ENCODE assay signal across 2 cellular contexts in the genomic region with DNA sequence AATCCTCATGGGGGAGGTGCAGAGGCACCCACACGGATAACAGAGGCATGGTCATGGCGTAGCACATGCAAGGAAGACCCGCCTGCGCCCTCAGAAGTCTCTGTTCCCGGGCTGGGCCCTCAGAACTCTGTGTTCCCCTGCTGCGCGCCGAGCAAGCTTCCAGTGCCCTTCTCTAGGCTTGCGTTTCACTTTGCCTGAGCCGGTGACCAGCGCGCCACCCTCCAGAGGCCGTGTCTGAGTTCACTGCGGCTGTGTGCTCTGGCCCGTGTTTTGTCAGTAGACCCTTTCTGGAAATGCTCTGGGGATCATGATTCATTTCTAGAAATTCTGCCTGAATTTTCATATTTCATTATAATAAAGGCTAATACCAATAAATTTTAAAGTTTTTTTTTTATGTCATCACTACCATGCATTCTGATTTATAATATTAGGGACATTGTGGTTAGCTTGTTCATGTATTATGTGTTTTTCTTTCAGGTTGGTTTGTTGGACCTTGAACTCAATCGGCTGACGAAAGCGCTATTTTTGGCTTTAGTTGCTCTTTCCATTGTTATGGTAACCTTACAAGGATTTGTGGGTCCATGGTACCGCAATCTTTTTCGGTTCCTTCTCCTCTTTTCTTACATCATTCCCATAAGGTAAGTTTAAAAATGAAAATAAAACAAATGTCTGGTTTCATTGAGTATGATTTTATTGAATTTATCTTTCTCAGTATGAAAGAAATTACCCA.
TF ChIP-seq lines count a peak whose summit lies in the region.

No MANE protein-coding gene starts in this region.

TF ChIP-seq in GM23338, 12 proteins besides CTCF, POLR2A, EP300 and RAD21 (continues in another document):
- TF ChIP-seq, protein P1, sequence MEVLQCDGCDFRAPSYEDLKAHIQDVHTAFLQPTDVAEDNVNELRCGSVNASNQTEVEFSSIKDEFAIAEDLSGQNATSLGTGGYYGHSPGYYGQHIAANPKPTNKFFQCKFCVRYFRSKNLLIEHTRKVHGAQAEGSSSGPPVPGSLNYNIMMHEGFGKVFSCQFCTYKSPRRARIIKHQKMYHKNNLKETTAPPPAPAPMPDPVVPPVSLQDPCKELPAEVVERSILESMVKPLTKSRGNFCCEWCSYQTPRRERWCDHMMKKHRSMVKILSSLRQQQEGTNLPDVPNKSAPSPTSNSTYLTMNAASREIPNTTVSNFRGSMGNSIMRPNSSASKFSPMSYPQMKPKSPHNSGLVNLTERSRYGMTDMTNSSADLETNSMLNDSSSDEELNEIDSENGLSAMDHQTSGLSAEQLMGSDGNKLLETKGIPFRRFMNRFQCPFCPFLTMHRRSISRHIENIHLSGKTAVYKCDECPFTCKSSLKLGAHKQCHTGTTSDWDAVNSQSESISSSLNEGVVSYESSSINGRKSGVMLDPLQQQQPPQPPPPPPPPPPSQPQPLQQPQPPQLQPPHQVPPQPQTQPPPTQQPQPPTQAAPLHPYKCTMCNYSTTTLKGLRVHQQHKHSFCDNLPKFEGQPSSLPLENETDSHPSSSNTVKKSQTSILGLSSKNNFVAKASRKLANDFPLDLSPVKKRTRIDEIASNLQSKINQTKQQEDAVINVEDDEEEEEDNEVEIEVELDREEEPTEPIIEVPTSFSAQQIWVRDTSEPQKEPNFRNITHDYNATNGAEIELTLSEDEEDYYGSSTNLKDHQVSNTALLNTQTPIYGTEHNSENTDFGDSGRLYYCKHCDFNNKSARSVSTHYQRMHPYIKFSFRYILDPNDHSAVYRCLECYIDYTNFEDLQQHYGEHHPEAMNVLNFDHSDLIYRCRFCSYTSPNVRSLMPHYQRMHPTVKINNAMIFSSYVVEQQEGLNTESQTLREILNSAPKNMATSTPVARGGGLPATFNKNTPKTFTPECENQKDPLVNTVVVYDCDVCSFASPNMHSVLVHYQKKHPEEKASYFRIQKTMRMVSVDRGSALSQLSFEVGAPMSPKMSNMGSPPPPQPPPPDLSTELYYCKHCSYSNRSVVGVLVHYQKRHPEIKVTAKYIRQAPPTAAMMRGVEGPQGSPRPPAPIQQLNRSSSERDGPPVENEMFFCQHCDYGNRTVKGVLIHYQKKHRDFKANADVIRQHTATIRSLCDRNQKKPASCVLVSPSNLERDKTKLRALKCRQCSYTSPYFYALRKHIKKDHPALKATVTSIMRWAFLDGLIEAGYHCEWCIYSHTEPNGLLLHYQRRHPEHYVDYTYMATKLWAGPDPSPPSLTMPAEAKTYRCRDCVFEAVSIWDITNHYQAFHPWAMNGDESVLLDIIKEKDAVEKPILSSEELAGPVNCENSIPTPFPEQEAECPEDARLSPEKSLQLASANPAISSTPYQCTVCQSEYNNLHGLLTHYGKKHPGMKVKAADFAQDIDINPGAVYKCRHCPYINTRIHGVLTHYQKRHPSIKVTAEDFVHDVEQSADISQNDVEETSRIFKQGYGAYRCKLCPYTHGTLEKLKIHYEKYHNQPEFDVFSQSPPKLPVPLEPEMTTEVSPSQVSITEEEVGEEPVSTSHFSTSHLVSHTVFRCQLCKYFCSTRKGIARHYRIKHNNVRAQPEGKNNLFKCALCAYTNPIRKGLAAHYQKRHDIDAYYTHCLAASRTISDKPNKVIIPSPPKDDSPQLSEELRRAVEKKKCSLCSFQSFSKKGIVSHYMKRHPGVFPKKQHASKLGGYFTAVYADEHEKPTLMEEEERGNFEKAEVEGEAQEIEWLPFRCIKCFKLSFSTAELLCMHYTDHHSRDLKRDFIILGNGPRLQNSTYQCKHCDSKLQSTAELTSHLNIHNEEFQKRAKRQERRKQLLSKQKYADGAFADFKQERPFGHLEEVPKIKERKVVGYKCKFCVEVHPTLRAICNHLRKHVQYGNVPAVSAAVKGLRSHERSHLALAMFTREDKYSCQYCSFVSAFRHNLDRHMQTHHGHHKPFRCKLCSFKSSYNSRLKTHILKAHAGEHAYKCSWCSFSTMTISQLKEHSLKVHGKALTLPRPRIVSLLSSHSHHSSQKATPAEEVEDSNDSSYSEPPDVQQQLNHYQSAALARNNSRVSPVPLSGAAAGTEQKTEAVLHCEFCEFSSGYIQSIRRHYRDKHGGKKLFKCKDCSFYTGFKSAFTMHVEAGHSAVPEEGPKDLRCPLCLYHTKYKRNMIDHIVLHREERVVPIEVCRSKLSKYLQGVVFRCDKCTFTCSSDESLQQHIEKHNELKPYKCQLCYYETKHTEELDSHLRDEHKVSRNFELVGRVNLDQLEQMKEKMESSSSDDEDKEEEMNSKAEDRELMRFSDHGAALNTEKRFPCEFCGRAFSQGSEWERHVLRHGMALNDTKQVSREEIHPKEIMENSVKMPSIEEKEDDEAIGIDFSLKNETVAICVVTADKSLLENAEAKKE (CRISPR knock-in tag; IDR thresholded peaks at IDR 0.05): no peak
- TF ChIP-seq STAT1 (IDR thresholded peaks at IDR 0.05; ENCODE audit: unreplicated experiment): no peak
- TF ChIP-seq EZH2 (IDR thresholded peaks at IDR 0.05; ENCODE audit: low read depth, unreplicated experiment): no peak
- TF ChIP-seq EZH2phosphoT487 (IDR thresholded peaks at IDR 0.05; ENCODE audit: unreplicated experiment): no peak
- TF ChIP-seq ZNF114 (CRISPR knock-in tag; IDR thresholded peaks at IDR 0.05): no peak
- TF ChIP-seq NANOG (IDR thresholded peaks at IDR 0.05; ENCODE audit: borderline replicate concordance): no peak
- TF ChIP-seq POLR2AphosphoS5 (IDR thresholded peaks at IDR 0.05; ENCODE audit: low read depth): no peak
- no peak for TF ChIP-seq CREB1 (CRISPR knock-in tag; IDR thresholded peaks at IDR 0.05; ENCODE audit: low read depth)
- TF ChIP-seq, protein P2, sequence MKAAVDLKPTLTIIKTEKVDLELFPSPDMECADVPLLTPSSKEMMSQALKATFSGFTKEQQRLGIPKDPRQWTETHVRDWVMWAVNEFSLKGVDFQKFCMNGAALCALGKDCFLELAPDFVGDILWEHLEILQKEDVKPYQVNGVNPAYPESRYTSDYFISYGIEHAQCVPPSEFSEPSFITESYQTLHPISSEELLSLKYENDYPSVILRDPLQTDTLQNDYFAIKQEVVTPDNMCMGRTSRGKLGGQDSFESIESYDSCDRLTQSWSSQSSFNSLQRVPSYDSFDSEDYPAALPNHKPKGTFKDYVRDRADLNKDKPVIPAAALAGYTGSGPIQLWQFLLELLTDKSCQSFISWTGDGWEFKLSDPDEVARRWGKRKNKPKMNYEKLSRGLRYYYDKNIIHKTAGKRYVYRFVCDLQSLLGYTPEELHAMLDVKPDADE (IDR thresholded peaks at IDR 0.05): no peak
- no peak for TF ChIP-seq ZNF331 (CRISPR knock-in tag; IDR thresholded peaks at IDR 0.05; ENCODE audit: low read depth)

TF ChIP-seq in HepG2, 621 proteins besides CTCF, POLR2A, EP300 and RAD21 (continued from another document):
- TF ChIP-seq ZNF713 (CRISPR knock-in tag; IDR thresholded peaks at IDR 0.05) (no peak), JUND (CRISPR knock-in tag; IDR thresholded peaks at IDR 0.05) (no peak), MEF2D (CRISPR knock-in tag; IDR thresholded peaks at IDR 0.05) (no peak), AHR (CRISPR knock-in tag; IDR thresholded peaks at IDR 0.05) (no peak), FOXA1 (IDR thresholded peaks at IDR 0.05) (no peak), FOXA1 (CRISPR knock-in tag; IDR thresholded peaks at IDR 0.05) (no peak)
